In the genomic region with DNA sequence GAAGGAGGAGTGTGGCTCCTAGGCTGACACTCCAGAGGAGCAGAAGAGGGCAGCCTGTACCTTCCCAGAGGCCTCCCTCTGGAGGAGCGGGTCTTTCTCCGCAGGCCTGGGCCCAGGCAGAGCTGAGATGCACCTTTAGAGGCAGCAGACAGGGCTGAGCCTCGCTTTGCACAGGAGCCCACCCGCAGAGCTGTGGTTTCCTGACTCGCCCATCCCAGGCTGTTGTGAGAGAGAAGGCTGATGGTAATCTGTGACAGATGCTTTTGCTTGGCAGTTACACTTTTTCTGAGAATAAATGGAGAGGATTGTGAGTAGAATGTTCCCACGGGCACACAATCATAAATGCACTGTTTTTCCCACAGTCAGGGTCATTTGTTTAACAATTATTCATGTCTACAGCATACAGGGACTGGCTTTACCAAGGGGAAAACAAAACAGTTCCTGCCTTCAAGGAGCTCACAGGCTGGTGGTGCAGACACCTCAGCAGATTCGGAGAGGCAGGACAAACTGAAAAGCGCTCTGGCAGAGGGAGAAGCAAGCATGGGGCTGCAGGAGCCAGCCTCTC, we compare ENCODE assay signal across 8 cellular contexts. TPM values are rescaled to one million over a fixed set of nuclear protein-coding genes. Genes with fewer than 3 reads are reported as not detected.
DNase-seq lines count a peak whose midpoint lies in the region; ATAC-seq and TF ChIP-seq lines count a peak whose summit lies in the region.

No MANE protein-coding gene starts in this region.

- H3K27me3 ChIP-seq in BJ (ENCODE audit: control insufficient read depth, insufficient read depth, low read length) (no peaks in the 10 kb centered on the region), esophagus muscularis mucosa (no peaks in the 10 kb centered on the region)

- DNase-seq in BJ (ENCODE audit: low read depth) (peak; percentile 68), NCI-H2107 (lab: John Stamatoyannopoulos, UW) (peak; percentile 80), esophagus muscularis mucosa (ENCODE audit: extremely low spot score) (peak; percentile 85), HT-29 (ENCODE audit: low spot score) (no peak), RKO (ENCODE audit: low spot score) (no peak)
- DNase-seq in activated CD8-positive, alpha-beta memory T cell treated with anti-CD3 and anti-CD28 coated beads, Interleukin-2, amount 50 U/mL, for 4 hours = peak; percentile 82
- DNase-seq in stimulated activated CD4-positive, alpha-beta T cell treated with anti-CD3 and anti-CD28 coated beads, Interleukin-2, amount 100 ng/mL, for 24 hours = peak; percentile 69 to 72

- WGBS in esophagus muscularis mucosa = 63% methylated on average over 6 of the region's 8 CpGs

- POLR2A ChIA-PET in BJ (lab: Charles Lee) = no interaction called here

- ATAC-seq in GM21786 (IDR thresholded peaks at IDR 0.05; ENCODE audit: unreplicated experiment) = peak; percentile 54

- peak overlapping the region in 1 of 4 donors; percentile 13 for H3K27ac ChIP-seq in esophagus muscularis mucosa (replicated peaks in 1 of 4)

- H3K9me3 ChIP-seq in esophagus muscularis mucosa = no peaks in the 10 kb centered on the region

- TF ChIP-seq CTCF in BJ (IDR thresholded peaks at IDR 0.05; ENCODE audit: insufficient read depth, low read depth, low read length) (no peak), esophagus muscularis mucosa (IDR thresholded peaks at IDR 0.05) (no peak)

- H3K36me3 ChIP-seq in BJ (ENCODE audit: control insufficient read depth, insufficient read depth, low read length) = no peaks in the 10 kb centered on the region
- H3K36me3 ChIP-seq in esophagus muscularis mucosa = no peaks in the 10 kb centered on the region

- TF ChIP-seq POLR2A in esophagus muscularis mucosa (IDR thresholded peaks at IDR 0.05; ENCODE audit: low read depth) = no peak

- TF ChIP-seq EP300 in esophagus muscularis mucosa (IDR thresholded peaks at IDR 0.05) = no peak

- CTCF ChIA-PET in BJ (lab: Yijun Ruan, JAX) = interaction anchor here (0.7 to 1.5 kb wide), 2 partner anchors 14 to 29 kb away, joined by 3 to 6 read pairs; partner anchors contain the start of gene EVL

- peaks cover 13 to 35% (median 30%) of the 10 kb centered on the region in 4 donors for H3K4me1 ChIP-seq in esophagus muscularis mucosa

- H3K4me3 ChIP-seq in BJ (ENCODE audit: low read depth, low read length) = no peak overlapping the region
- H3K4me3 ChIP-seq in esophagus muscularis mucosa = no peak overlapping the region

- intact Hi-C loops in esophagus muscularis mucosa (cut with DNase I) = no loop called here

RNA-seq across cellular contexts. Expression of gene EVL, which starts 13.9 kb away (rescaled TPM):
- polyA plus RNA-seq in BJ (2011; rRNA removed) = 14.2 and 18.6 TPM in 2 replicates
- polyA minus RNA-seq in BJ (2011; rRNA and poly(A)+ RNA removed) = 13.6 and 17.2 TPM in 2 replicates
- total RNA-seq in esophagus muscularis mucosa = 10 to 100 TPM; 27.0 to 43.9 (median 37.3) TPM
- total RNA-seq in HT-29 (2014; rRNA removed; shearing (Covaris generic)) = 3.2 and 6.9 TPM in 2 replicates

Comparison
In these comparisons a context has a peak if more than half of its experiments do, and no peak if none do; other contexts are left out.
1. DNase-seq: peak in BJ (single experiment), NCI-H2107 (single experiment), activated CD8-positive, alpha-beta memory T cell treated with anti-CD3 and anti-CD28 coated beads, Interleukin-2, amount 50 U/mL, for 4 hours (single experiment), esophagus muscularis mucosa (single experiment) and stimulated activated CD4-positive, alpha-beta T cell treated with anti-CD3 and anti-CD28 coated beads, Interleukin-2, amount 100 ng/mL, for 24 hours (2 of 2); none in HT-29 (single experiment) and RKO (single experiment).